22 cellular contexts compared by ENCODE assay signal in the genomic region with DNA sequence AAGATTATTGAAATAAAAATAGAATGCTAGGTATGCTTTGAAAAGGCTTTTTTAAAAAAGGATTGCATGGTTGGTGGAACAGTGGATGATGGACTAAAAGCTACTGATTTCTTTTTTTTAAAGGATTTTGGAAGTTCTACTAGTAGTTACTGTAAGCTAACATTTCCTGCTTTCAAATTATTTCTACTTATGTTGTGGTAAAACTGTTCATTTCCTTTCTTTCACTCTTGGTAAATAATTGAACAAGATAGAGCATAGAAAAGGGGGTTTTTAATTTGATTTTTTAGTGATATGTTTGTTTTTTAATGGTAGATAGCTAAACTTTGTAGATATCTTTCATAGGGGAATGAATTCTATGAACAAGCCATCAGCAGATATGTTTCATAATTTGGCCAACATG.
A peak's percentile ranks its signal among the peaks of the same experiment; 100 is the strongest.
DNase-seq lines count a peak whose midpoint lies in the region; ATAC-seq and TF ChIP-seq lines count a peak whose summit lies in the region.
"Had no signal": no experiment of that assay in that cellular context is flagged by ENCODE, and none has a peak within 500 bp of the region (broad histone marks: within the 10 kb centered on the region; RNA-seq: fewer than 3 reads in every experiment).

No MANE protein-coding gene starts in this region.

- H3K4me1 ChIP-seq in CD8-positive, alpha-beta T cell (ENCODE audit: insufficient read depth, low read length), result peaks cover 17% of the 10 kb centered on the region
- H3K4me1 ChIP-seq in effector memory CD4-positive, alpha-beta T cell (ENCODE audit: control insufficient read depth, insufficient read depth, low read length, poor library complexity, severe bottlenecking), result peaks cover 4% of the 10 kb centered on the region
- peaks cover 1 to 4% of the 10 kb centered on the region in 2 donors for H3K4me1 ChIP-seq in thyroid gland
- peaks cover 0 to 5% (median 0%) of the 10 kb centered on the region in 12 donors for H3K4me1 ChIP-seq in heart left ventricle
- H3K4me1 ChIP-seq: Peyer's patch, upper lobe of left lung had no signal

- no peaks in the 10 kb centered on the region for H3K27me3 Mint-ChIP-seq in activated CD8-positive, alpha-beta memory T cell treated with anti-CD3 and anti-CD28 coated beads, Interleukin-2, amount 10 ng/mL, durations not matched to agents 7 days and 5 days
- no peaks in the 10 kb centered on the region for H3K27me3 Mint-ChIP-seq in CD8-positive, alpha-beta T cell (ENCODE audit: low read depth)
- H3K27me3 Mint-ChIP-seq in T-helper 17 cell, result no peaks in the 10 kb centered on the region
- H3K27me3 Mint-ChIP-seq: B cell, memory B cell had no signal

- intact Hi-C loops in CD8-positive, alpha-beta T cell (cut with DNase I, micrococcal nuclease), result no loop called here
- intact Hi-C loops in thyroid gland (cut with DNase I), result no loop called here
- intact Hi-C loops in heart left ventricle (cut with DNase I), result no loop called here

- peaks cover 15% of the 10 kb centered on the region for H3K36me3 Mint-ChIP-seq in activated CD8-positive, alpha-beta memory T cell treated with anti-CD3 and anti-CD28 coated beads, Interleukin-2, amount 10 ng/mL, durations not matched to agents 7 days and 5 days
- peaks cover 26% of the 10 kb centered on the region for H3K36me3 Mint-ChIP-seq in CD8-positive, alpha-beta T cell
- peaks cover 10% of the 10 kb centered on the region for H3K36me3 Mint-ChIP-seq in T-helper 17 cell (ENCODE audit: low read depth)

- H3K27ac Mint-ChIP-seq in activated CD8-positive, alpha-beta memory T cell treated with anti-CD3 and anti-CD28 coated beads, Interleukin-2, amount 10 ng/mL, durations not matched to agents 7 days and 5 days, result peak overlapping the region; percentile 37
- H3K27ac Mint-ChIP-seq in CD8-positive, alpha-beta T cell, result peak overlapping the region; percentile 85
- peak overlapping the region; percentile 83 for H3K27ac Mint-ChIP-seq in T-helper 17 cell
- H3K27ac Mint-ChIP-seq: B cell, H9, memory B cell had no signal

- TF ChIP-seq CTCF in CD8-positive, alpha-beta T cell (IDR thresholded peaks at IDR 0.05), result no peak
- TF ChIP-seq CTCF in thyroid gland (IDR thresholded peaks at IDR 0.05) (no peak), heart left ventricle (IDR thresholded peaks at IDR 0.05) (no peak)

- CTCF ChIA-PET in activated CD8-positive, alpha-beta memory T cell treated with anti-CD3 and anti-CD28 coated beads, Interleukin-2, amount 10 ng/mL, durations not matched to agents 7 days and 5 days (lab: Charles Lee), result interaction anchor here (1.1 to 1.8 kb wide), 2 partner anchors 13 to 14 kb away, joined by 4 to 5 read pairs; no protein-coding TSS in a partner anchor
- CTCF ChIA-PET in CD8-positive, alpha-beta T cell (lab: Charles Lee), result interaction anchor here (1.0 to 1.3 kb wide), 2 partner anchors 15 to 17 kb away, joined by 3 to 7 read pairs; no protein-coding TSS in a partner anchor

- H3K27me3 ChIP-seq in CD8-positive, alpha-beta T cell (ENCODE audit: insufficient read depth, low read length), result no peaks in the 10 kb centered on the region
- H3K27me3 ChIP-seq in effector memory CD4-positive, alpha-beta T cell (replicated peaks; ENCODE audit: control insufficient read depth, insufficient read depth, low read length, poor library complexity, severe bottlenecking), result no peaks in the 10 kb centered on the region
- no peaks in the 10 kb centered on the region for H3K27me3 ChIP-seq in thyroid gland
- no peaks in the 10 kb centered on the region for H3K27me3 ChIP-seq in heart left ventricle
- H3K27me3 ChIP-seq: brain microvascular endothelial cell, Peyer's patch, upper lobe of left lung had no signal

- DNase-seq in activated CD8-positive, alpha-beta memory T cell treated with anti-CD3 and anti-CD28 coated beads, Interleukin-2, amount 10 ng/mL, durations not matched to agents 7 days and 5 days, result no peak
- no peak for DNase-seq in activated CD8-positive, alpha-beta memory T cell treated with anti-CD3 and anti-CD28 coated beads for 24 hours
- no peak for DNase-seq in CD8-positive, alpha-beta T cell
- DNase-seq in T-helper 17 cell (no peak), NCI-H2029 treated with DMSO at 0.1 percent for 48 hours (lab: John Stamatoyannopoulos, UW) (no peak), thyroid gland (no peak), heart left ventricle (no peak)
- no peak for DNase-seq in effector memory CD4-positive, alpha-beta T cell
- DNase-seq: brain microvascular endothelial cell, H9, Kasumi-1, left colon, NCI-H1694, NCI-H2171 treated with DMSO at 0.1 percent for 48 hours, NCI-H526 treated with DMSO at 0.1 percent for 48 hours, Peyer's patch, upper lobe of left lung had no signal

- POLR2A ChIA-PET in CD8-positive, alpha-beta T cell (lab: Charles Lee), result interaction anchor here (1.0 to 1.2 kb wide), 3 partner anchors 14 to 43 kb away, joined by 3 to 4 read pairs (median 3); no protein-coding TSS in a partner anchor

- no peaks in the 10 kb centered on the region for H3K36me3 ChIP-seq in CD8-positive, alpha-beta T cell (ENCODE audit: insufficient read depth, low read length)
- no peaks in the 10 kb centered on the region for H3K36me3 ChIP-seq in effector memory CD4-positive, alpha-beta T cell (ENCODE audit: control insufficient read depth, insufficient read depth, low read length)
- H3K36me3 ChIP-seq in thyroid gland (no peaks in the 10 kb centered on the region), heart left ventricle (peaks cover 0 to 22% (median 15%) of the 10 kb centered on the region in 9 donors)
- H3K36me3 ChIP-seq: brain microvascular endothelial cell had no signal

- no peaks in the 10 kb centered on the region for H3K9me3 ChIP-seq in CD8-positive, alpha-beta T cell (ENCODE audit: low read length)
- no peaks in the 10 kb centered on the region for H3K9me3 ChIP-seq in T-helper 17 cell (ENCODE audit: control insufficient read depth, low read length, poor library complexity, severe bottlenecking)
- no peaks in the 10 kb centered on the region for H3K9me3 ChIP-seq in effector memory CD4-positive, alpha-beta T cell (ENCODE audit: control insufficient read depth, low read length)
- H3K9me3 ChIP-seq in thyroid gland, result no peaks in the 10 kb centered on the region
- no peaks in the 10 kb centered on the region for H3K9me3 ChIP-seq in heart left ventricle
- H3K9me3 ChIP-seq: A549, Peyer's patch, upper lobe of left lung had no signal

- H3K4me1 Mint-ChIP-seq in activated CD8-positive, alpha-beta memory T cell treated with anti-CD3 and anti-CD28 coated beads, Interleukin-2, amount 10 ng/mL, durations not matched to agents 7 days and 5 days, result peaks cover 13% of the 10 kb centered on the region
- H3K4me1 Mint-ChIP-seq in CD8-positive, alpha-beta T cell (ENCODE audit: low read depth), result peaks cover 37% of the 10 kb centered on the region
- H3K4me1 Mint-ChIP-seq in T-helper 17 cell, result peaks cover 18% of the 10 kb centered on the region
- H3K4me1 Mint-ChIP-seq: B cell, memory B cell had no signal

- no peaks in the 10 kb centered on the region for H3K9me3 Mint-ChIP-seq in activated CD8-positive, alpha-beta memory T cell treated with anti-CD3 and anti-CD28 coated beads, Interleukin-2, amount 10 ng/mL, durations not matched to agents 7 days and 5 days (ENCODE audit: low read depth)
- H3K9me3 Mint-ChIP-seq in CD8-positive, alpha-beta T cell, result no peaks in the 10 kb centered on the region
- H3K9me3 Mint-ChIP-seq: H9, memory B cell had no signal

- no peak for TF ChIP-seq POLR2A in thyroid gland (IDR thresholded peaks at IDR 0.05)
- TF ChIP-seq POLR2A in heart left ventricle (IDR thresholded peaks at IDR 0.05), result no peak

- no peak for ATAC-seq in activated CD8-positive, alpha-beta memory T cell treated with anti-CD3 and anti-CD28 coated beads, Interleukin-2, amount 10 ng/mL, durations not matched to agents 7 days and 5 days
- no peak for ATAC-seq in CD8-positive, alpha-beta T cell
- peak; percentile 47 for ATAC-seq in T-helper 17 cell
- ATAC-seq in heart left ventricle, result no peak
- ATAC-seq: A549, GM12878, left colon had no signal

- H3K4me3 Mint-ChIP-seq in activated CD8-positive, alpha-beta memory T cell treated with anti-CD3 and anti-CD28 coated beads, Interleukin-2, amount 10 ng/mL, durations not matched to agents 7 days and 5 days, result peak overlapping the region; percentile 13
- peak overlapping the region; percentile 67 for H3K4me3 Mint-ChIP-seq in CD8-positive, alpha-beta T cell
- H3K4me3 Mint-ChIP-seq in T-helper 17 cell, result peak overlapping the region; percentile 41
- H3K4me3 Mint-ChIP-seq: B cell, H9, memory B cell had no signal

- peak overlapping the region; percentile 31 for H3K4me3 ChIP-seq in CD8-positive, alpha-beta T cell (ENCODE audit: low read depth, low read length)
- H3K4me3 ChIP-seq in effector memory CD4-positive, alpha-beta T cell (ENCODE audit: insufficient read depth, low read depth, low read length, poor library complexity, severe bottlenecking), result no peak overlapping the region
- H3K4me3 ChIP-seq in thyroid gland (replicated peaks in 1 of 3) (no peak overlapping the region), heart left ventricle (no peak overlapping the region)
- H3K4me3 ChIP-seq: A549, GM12878, Peyer's patch, skin epidermis, upper lobe of left lung had no signal

- peak overlapping the region; percentile 7 for H3K27ac ChIP-seq in CD8-positive, alpha-beta T cell (ENCODE audit: low read depth, low read length)
- peak overlapping the region; percentile 29 for H3K27ac ChIP-seq in effector memory CD4-positive, alpha-beta T cell (ENCODE audit: insufficient read depth, low read length, poor library complexity, severe bottlenecking)
- H3K27ac ChIP-seq in thyroid gland (no peak overlapping the region), heart left ventricle (peak overlapping the region in 1 of 12 donors; percentile 5)
- H3K27ac ChIP-seq: A549, brain microvascular endothelial cell, Peyer's patch, upper lobe of left lung had no signal

Comparison
In these comparisons a context has a peak if more than half of its experiments do, and no peak if none do; other contexts are left out.
1. H3K4me3 Mint-ChIP-seq: peak in every context shown above with its lines; median percentile 67 in CD8-positive, alpha-beta T cell; 41 in T-helper 17 cell; 13 in activated CD8-positive, alpha-beta memory T cell treated with anti-CD3 and anti-CD28 coated beads, Interleukin-2, amount 10 ng/mL, durations not matched to agents 7 days and 5 days.
2. H3K27ac ChIP-seq: peak in CD8-positive, alpha-beta T cell (single experiment) and effector memory CD4-positive, alpha-beta T cell (single experiment); none in thyroid gland (0 of 3).
3. Peak in every context shown above with its lines, with median percentiles within 50 percentile points of each other: H3K27ac Mint-ChIP-seq.